In the genomic region with DNA sequence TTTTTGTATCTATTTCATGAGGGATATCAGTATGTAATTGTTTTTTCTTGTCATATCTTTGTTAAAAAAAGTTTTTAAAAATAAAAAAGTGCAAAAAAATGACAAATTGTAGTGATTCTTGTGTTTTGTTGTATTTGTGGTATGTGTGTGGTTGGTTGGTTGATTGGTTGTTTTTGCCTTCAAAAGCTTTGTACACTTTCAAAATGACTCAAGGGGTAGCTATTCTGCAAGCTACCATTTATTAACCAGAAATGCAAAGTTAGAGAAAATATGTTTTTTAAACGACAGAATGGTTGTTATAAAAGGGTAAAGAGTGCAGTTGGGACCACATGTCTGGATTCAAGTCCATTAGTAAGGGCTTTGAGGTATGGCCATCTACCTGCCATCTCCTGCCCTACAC, we compare ENCODE assay signal across 23 cellular contexts.
DNase-seq lines count a peak whose midpoint lies in the region; ATAC-seq, FAIRE-seq and TF ChIP-seq lines count a peak whose summit lies in the region.
"Had no signal": no experiment of that assay in that cellular context is flagged by ENCODE, and none has a peak within 500 bp of the region (broad histone marks: within the 10 kb centered on the region; RNA-seq: fewer than 3 reads in every experiment).

No MANE protein-coding gene starts in this region.

- DNase-seq in A549 (ENCODE audit: low read depth in 1 of 2, low spot score in 1 of 2), result no peak
- DNase-seq in GM19239 (ENCODE audit: insufficient read length, low spot score), result no peak
- peak; percentile 31 for DNase-seq in astrocyte of the hippocampus (ENCODE audit: low read depth, low spot score)
- DNase-seq in kidney glomerular epithelial cell (lab: John Stamatoyannopoulos, UW), result peak; percentile 20
- DNase-seq in activated CD4-positive, alpha-beta T cell treated with anti-CD3 and anti-CD28 coated beads, Interleukin-2, amount 50 U/mL, for 4 hours, result no peak
- DNase-seq in thyroid gland, result no peak
- DNase-seq: Caco-2; CD8-positive, alpha-beta T cell; H7; NCI-H1092; NCI-H1436; NCI-H187 treated with DMSO at 0.1 percent for 48 hours; NCI-H2171 treated with DMSO at 0.1 percent for 48 hours; NCI-H524; NCI-H748 treated with DMSO at 0.1 percent for 48 hours; SIG-M5 had no signal

- no peak for FAIRE-seq in A549 (lab: Jason Lieb, UNC)
- peak; percentile 18 for FAIRE-seq in GM19239 (lab: Jason Lieb, UNC)
- FAIRE-seq: G401.6 had no signal

- no peaks in the 10 kb centered on the region for H3K36me3 ChIP-seq in thyroid gland

- no peak for TF ChIP-seq RAD21 in A549 (conservative IDR thresholded peaks at IDR 0.05 in 1 of 2, IDR thresholded peaks at IDR 0.05 in 1 of 2)

- POLR2A ChIA-PET in A549 (lab: Yijun Ruan, JAX), result no interaction called here

- ATAC-seq in A549, result no peak
- no peak for ATAC-seq in GM21576 (IDR thresholded peaks at IDR 0.05; ENCODE audit: unreplicated experiment)
- no peak for ATAC-seq in HG02678 (IDR thresholded peaks at IDR 0.05; ENCODE audit: unreplicated experiment)
- ATAC-seq: CD8-positive, alpha-beta T cell had no signal

- H3K27ac ChIP-seq in A549 (no peak overlapping the region), thyroid gland (peak overlapping the region in 1 of 3 donors; percentile 18)
- H3K27ac ChIP-seq: C4-2B, GM23248, KMS-11, SK-N-MC had no signal

- H3K4me1 ChIP-seq in A549, result peaks cover 29% of the 10 kb centered on the region; the same call in 2 of the 3 replicates
- H3K4me1 ChIP-seq in thyroid gland, result peaks cover 3 to 4% of the 10 kb centered on the region in 2 donors
- H3K4me1 ChIP-seq: Caco-2 had no signal

- TF ChIP-seq POLR2A in A549 (IDR thresholded peaks at IDR 0.05; ENCODE audit: low read length) (no peak), thyroid gland (IDR thresholded peaks at IDR 0.05) (no peak)

- no peak overlapping the region for H3K4me3 ChIP-seq in A549
- H3K4me3 ChIP-seq in thyroid gland (replicated peaks in 1 of 3), result no peak overlapping the region
- H3K4me3 ChIP-seq: GM23248, SK-N-MC had no signal

- no peaks in the 10 kb centered on the region for H3K9me3 ChIP-seq in A549
- no peaks in the 10 kb centered on the region for H3K9me3 ChIP-seq in thyroid gland
- H3K9me3 ChIP-seq: Caco-2 had no signal

- H3K4me2 ChIP-seq in A549, result 0 out of 3 replicates have a peak overlapping the region, but pooled peaks have one; percentile 7
- H3K4me2 ChIP-seq: KMS-11 had no signal

- H3K27me3 ChIP-seq in thyroid gland, result no peaks in the 10 kb centered on the region

- 5% methylated on average over 1 of the region's 1 CpG for WGBS in A549 (ENCODE audit: missing lambda C conversion rate)
- 62 to 73% methylated on average over 1 of the region's 1 CpG for WGBS in thyroid gland, 2 donors

- TF ChIP-seq EP300 in A549 (IDR thresholded peaks at IDR 0.05), result no peak

- intact Hi-C loops in thyroid gland (cut with DNase I), result no loop called here

- CTCF ChIA-PET in A549 (lab: Yijun Ruan, JAX), result no interaction called here

- TF ChIP-seq CTCF in A549 (IDR thresholded peaks at IDR 0.05) (no peak), thyroid gland (IDR thresholded peaks at IDR 0.05) (no peak)

TF ChIP-seq in A549, 52 proteins besides CTCF, POLR2A, EP300 and RAD21:
- TF ChIP-seq MAFK (IDR thresholded peaks at IDR 0.05; ENCODE audit: partially characterized antibody), result no peak
- no peak for TF ChIP-seq RNF2 (IDR thresholded peaks at IDR 0.05; ENCODE audit: borderline replicate concordance, low read depth)
- TF ChIP-seq, protein P1, sequence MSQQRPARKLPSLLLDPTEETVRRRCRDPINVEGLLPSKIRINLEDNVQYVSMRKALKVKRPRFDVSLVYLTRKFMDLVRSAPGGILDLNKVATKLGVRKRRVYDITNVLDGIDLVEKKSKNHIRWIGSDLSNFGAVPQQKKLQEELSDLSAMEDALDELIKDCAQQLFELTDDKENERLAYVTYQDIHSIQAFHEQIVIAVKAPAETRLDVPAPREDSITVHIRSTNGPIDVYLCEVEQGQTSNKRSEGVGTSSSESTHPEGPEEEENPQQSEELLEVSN (IDR thresholded peaks at IDR 0.05; ENCODE audit: borderline replicate concordance, low read depth), result no peak
- no peak for TF ChIP-seq BHLHE40 (IDR thresholded peaks at IDR 0.05; ENCODE audit: low read depth, low read length)
- TF ChIP-seq CHD4 (IDR thresholded peaks at IDR 0.05; ENCODE audit: borderline replicate concordance), result no peak
- no peak for TF ChIP-seq CEBPB (IDR thresholded peaks at IDR 0.05)
- TF ChIP-seq RFX5 (IDR thresholded peaks at IDR 0.05), result no peak
- TF ChIP-seq TP53 (CRISPR knock-in tag; IDR thresholded peaks at IDR 0.05), result no peak
- no peak for TF ChIP-seq ESRRA (IDR thresholded peaks at IDR 0.05; ENCODE audit: borderline replicate concordance, low read length)
- no peak for TF ChIP-seq ZFP36 (IDR thresholded peaks at IDR 0.05; ENCODE audit: borderline replicate concordance, partially characterized antibody)
- no peak for TF ChIP-seq EHF (CRISPR knock-in tag; IDR thresholded peaks at IDR 0.05)
- TF ChIP-seq, protein P2, sequence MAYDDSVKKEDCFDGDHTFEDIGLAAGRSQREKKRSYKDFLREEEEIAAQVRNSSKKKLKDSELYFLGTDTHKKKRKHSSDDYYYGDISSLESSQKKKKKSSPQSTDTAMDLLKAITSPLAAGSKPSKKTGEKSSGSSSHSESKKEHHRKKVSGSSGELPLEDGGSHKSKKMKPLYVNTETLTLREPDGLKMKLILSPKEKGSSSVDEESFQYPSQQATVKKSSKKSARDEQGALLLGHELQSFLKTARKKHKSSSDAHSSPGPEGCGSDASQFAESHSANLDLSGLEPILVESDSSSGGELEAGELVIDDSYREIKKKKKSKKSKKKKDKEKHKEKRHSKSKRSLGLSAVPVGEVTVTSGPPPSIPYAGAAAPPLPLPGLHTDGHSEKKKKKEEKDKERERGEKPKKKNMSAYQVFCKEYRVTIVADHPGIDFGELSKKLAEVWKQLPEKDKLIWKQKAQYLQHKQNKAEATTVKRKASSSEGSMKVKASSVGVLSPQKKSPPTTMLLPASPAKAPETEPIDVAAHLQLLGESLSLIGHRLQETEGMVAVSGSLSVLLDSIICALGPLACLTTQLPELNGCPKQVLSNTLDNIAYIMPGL (CRISPR knock-in tag; IDR thresholded peaks at IDR 0.05; ENCODE audit: borderline replicate concordance), result no peak
- no peak for TF ChIP-seq CHD2 (IDR thresholded peaks at IDR 0.05; ENCODE audit: low read length, partially characterized antibody)
- no peak for TF ChIP-seq NR3C1 (IDR thresholded peaks at IDR 0.05)
- TF ChIP-seq HOXB5 (CRISPR knock-in tag; IDR thresholded peaks at IDR 0.05), result no peak
- no peak for TF ChIP-seq MAZ (IDR thresholded peaks at IDR 0.05; ENCODE audit: borderline replicate concordance, low read depth, low read length)
- TF ChIP-seq ZNF302 (CRISPR knock-in tag; IDR thresholded peaks at IDR 0.05), result no peak
- TF ChIP-seq, protein P3, sequence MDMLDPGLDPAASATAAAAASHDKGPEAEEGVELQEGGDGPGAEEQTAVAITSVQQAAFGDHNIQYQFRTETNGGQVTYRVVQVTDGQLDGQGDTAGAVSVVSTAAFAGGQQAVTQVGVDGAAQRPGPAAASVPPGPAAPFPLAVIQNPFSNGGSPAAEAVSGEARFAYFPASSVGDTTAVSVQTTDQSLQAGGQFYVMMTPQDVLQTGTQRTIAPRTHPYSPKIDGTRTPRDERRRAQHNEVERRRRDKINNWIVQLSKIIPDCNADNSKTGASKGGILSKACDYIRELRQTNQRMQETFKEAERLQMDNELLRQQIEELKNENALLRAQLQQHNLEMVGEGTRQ (IDR thresholded peaks at IDR 0.05), result no peak
- TF ChIP-seq JUNB (IDR thresholded peaks at IDR 0.05), result no peak

Comparison
In these comparisons a context has a peak if more than half of its experiments do, and no peak if none do; other contexts are left out.
1. DNase-seq: peak in astrocyte of the hippocampus (single experiment) and kidney glomerular epithelial cell (single experiment); none in A549 (0 of 2), GM19239 (single experiment), activated CD4-positive, alpha-beta T cell treated with anti-CD3 and anti-CD28 coated beads, Interleukin-2, amount 50 U/mL, for 4 hours (0 of 2) and thyroid gland (0 of 2).